Comparison of ENCODE assay signal across 22 cellular contexts in the genomic region with DNA sequence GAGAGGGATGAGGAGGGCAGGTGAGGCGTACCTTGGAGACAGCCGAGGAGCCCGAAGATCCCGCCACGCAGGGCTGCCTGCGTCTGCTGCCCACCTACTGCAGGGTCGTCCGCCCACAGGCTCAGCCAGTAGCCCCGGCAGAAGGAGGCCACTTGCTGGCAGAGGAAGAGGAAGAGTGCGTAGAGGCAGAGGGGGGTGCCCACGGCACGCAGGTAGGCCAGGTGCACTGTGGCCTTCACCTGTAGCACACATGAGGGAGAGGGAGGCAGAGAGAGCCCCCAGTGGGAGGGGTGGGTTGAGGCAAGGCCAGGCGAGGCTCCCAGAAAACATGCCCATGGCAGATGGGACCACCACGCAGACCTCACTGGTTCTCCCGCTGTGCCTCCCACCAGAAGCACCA. TPM values are rescaled to one million over a fixed set of nuclear protein-coding genes. Genes with fewer than 3 reads are reported as not detected.
"Had no signal": no experiment of that assay in that cellular context is flagged by ENCODE, and none has a peak within 500 bp of the region (broad histone marks: within the 10 kb centered on the region; RNA-seq: fewer than 3 reads in every experiment).

No MANE protein-coding gene starts in this region.

- DNase-seq: dermis blood vessel endothelial cell; effector CD4-positive, alpha-beta T cell; effector memory CD4-positive, alpha-beta T cell; foreskin keratinocyte; hypothalamus; immature natural killer cell; islet precursor cell; left cardiac atrium; left lung; left ventricle myocardium superior; lower lobe of right lung; mesendoderm; midbrain had no signal

- H3K36me3 Mint-ChIP-seq: immature natural killer cell had no signal

- H3K9me3 Mint-ChIP-seq: immature natural killer cell had no signal

- H3K9me3 ChIP-seq: esophagus muscularis mucosa, gastroesophageal sphincter, heart left ventricle, left lung, lower lobe of right lung had no signal

- H3K27ac Mint-ChIP-seq: immature natural killer cell had no signal

- H3K27ac ChIP-seq: coronary artery, dorsolateral prefrontal cortex, esophagus muscularis mucosa, foreskin keratinocyte, gastroesophageal sphincter, heart left ventricle, hepatocyte, left lung, lower lobe of right lung had no signal

- H3K4me3 ChIP-seq: coronary artery, dorsolateral prefrontal cortex, esophagus muscularis mucosa, gastroesophageal sphincter, heart left ventricle, hepatocyte, left lung, lower lobe of right lung had no signal

- H3K4me1 Mint-ChIP-seq: immature natural killer cell had no signal

- ATAC-seq: foreskin keratinocyte, gastroesophageal sphincter, heart left ventricle, left cardiac atrium, left lung, left ventricle myocardium superior, lower lobe of right lung had no signal

- H3K4me1 ChIP-seq: esophagus muscularis mucosa, foreskin keratinocyte, gastroesophageal sphincter, heart left ventricle, left lung, lower lobe of right lung had no signal

- H3K27me3 ChIP-seq: dorsolateral prefrontal cortex, esophagus muscularis mucosa, foreskin keratinocyte, gastroesophageal sphincter, heart left ventricle, hepatocyte, left lung had no signal

- H2AFZ ChIP-seq: hepatocyte had no signal

- FAIRE-seq: colon, endothelial cell of umbilical vein, frontal cortex had no signal

- H3K4me2 ChIP-seq: hepatocyte had no signal

- H3K36me3 ChIP-seq: esophagus muscularis mucosa, gastroesophageal sphincter, heart left ventricle had no signal

- H3K4me3 Mint-ChIP-seq: immature natural killer cell had no signal

- H3K79me2 ChIP-seq: hepatocyte had no signal

RNA-seq across cellular contexts. Expression of gene ABCC6, which starts 53.7 kb away (rescaled TPM):
- total RNA-seq: foreskin keratinocyte had no signal
